In the genomic region with DNA sequence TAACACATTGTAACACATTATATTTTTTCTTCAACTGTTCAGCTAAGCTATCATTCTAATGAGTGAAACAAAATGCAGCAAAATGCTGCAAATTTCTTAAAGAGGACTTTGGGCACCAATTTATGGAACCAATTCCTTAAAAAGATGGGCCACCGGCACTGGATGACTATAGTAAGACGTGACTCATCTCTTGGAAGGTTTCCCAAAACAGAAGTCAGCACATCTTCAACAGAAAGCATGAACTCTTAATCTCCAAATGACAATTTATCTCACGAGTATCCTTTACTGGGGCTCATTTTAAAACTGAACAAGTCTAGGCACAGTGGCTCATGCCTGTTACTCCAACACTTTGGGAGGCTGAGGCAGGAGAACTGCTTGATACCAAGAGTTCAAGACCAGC, we compare ENCODE assay signal across 1 cellular context.
TF ChIP-seq lines count a peak whose summit lies in the region.

No MANE protein-coding gene starts in this region.

TF ChIP-seq in SK-N-SH, 30 proteins besides CTCF, POLR2A, EP300 and RAD21 (continued from another document):
- TF ChIP-seq REST (IDR thresholded peaks at IDR 0.05; ENCODE audit: low read depth, low read length) (no peak), MEF2A (IDR thresholded peaks at IDR 0.05; ENCODE audit: borderline replicate concordance, low read depth) (no peak), POLR2AphosphoS5 (IDR thresholded peaks at IDR 0.05; ENCODE audit: low read depth, low read length) (no peak), ZBTB33 (IDR thresholded peaks at IDR 0.05; ENCODE audit: borderline replicate concordance, low read depth) (no peak), GABPA (IDR thresholded peaks at IDR 0.05; ENCODE audit: low read depth) (no peak), TAF1 (IDR thresholded peaks at IDR 0.05; ENCODE audit: borderline replicate concordance, low read depth, low read length) (no peak), RCOR1 (IDR thresholded peaks at IDR 0.05; ENCODE audit: low read length) (no peak)
